In genomic region chr5:151264113-151264512, GRCh38 we compare ENCODE assay signal across 10 cellular contexts. TPM values are rescaled to one million over a fixed set of nuclear protein-coding genes. Genes with fewer than 3 reads are reported as not detected.
DNase-seq lines count a peak whose midpoint lies in the region; ATAC-seq and TF ChIP-seq lines count a peak whose summit lies in the region.
"Had no signal": no experiment of that assay in that cellular context is flagged by ENCODE, and none has a peak within 500 bp of the region (broad histone marks: within the 10 kb centered on the region; RNA-seq: fewer than 3 reads in every experiment).

No MANE protein-coding gene starts in this region.

- H3K27me3 Mint-ChIP-seq in activated CD4-positive, alpha-beta T cell treated with anti-CD3 and anti-CD28 coated beads for 36 hours = no peaks in the 10 kb centered on the region
- H3K27me3 Mint-ChIP-seq in central memory CD8-positive, alpha-beta T cell = no peaks in the 10 kb centered on the region

- peak overlapping the region; percentile 57 for H3K27ac ChIP-seq in smooth muscle cell (ENCODE audit: low read depth)

- no peak for TF ChIP-seq CTCF in smooth muscle cell (IDR thresholded peaks at IDR 0.05; ENCODE audit: borderline replicate concordance, insufficient read depth, poor library complexity, severe bottlenecking)

- no peaks in the 10 kb centered on the region for H3K9me3 Mint-ChIP-seq in activated CD4-positive, alpha-beta T cell treated with anti-CD3 and anti-CD28 coated beads for 36 hours (ENCODE audit: low read depth)
- H3K9me3 Mint-ChIP-seq in central memory CD8-positive, alpha-beta T cell = no peaks in the 10 kb centered on the region

- intact Hi-C loops in activated CD4-positive, alpha-beta T cell treated with anti-CD3 and anti-CD28 coated beads for 36 hours (cut with DNase I, micrococcal nuclease) = loop anchor here in 1 of 2 experiments (1.0 kb wide), 1 partner anchor 11 kb away; the partner anchor contains the start of gene GM2A

- H4K20me1 ChIP-seq in smooth muscle cell (ENCODE audit: low read depth) = no peaks in the 10 kb centered on the region

- peak overlapping the region; percentile 86 for H3K27ac Mint-ChIP-seq in activated CD4-positive, alpha-beta T cell treated with anti-CD3 and anti-CD28 coated beads for 36 hours
- H3K27ac Mint-ChIP-seq in central memory CD8-positive, alpha-beta T cell (ENCODE audit: low read depth) = peak overlapping the region; percentile 38

- peak; percentile 61 for DNase-seq in activated CD4-positive, alpha-beta T cell treated with anti-CD3 and anti-CD28 coated beads for 36 hours
- DNase-seq in activated CD4-positive, alpha-beta T cell treated with anti-CD3 and anti-CD28 coated beads for 4 hours = no peak
- DNase-seq in HS-5 (ENCODE audit: low read depth) = peak; percentile 54
- no peak for DNase-seq in central memory CD8-positive, alpha-beta T cell (ENCODE audit: low spot score in 2 of 2)
- no peak for DNase-seq in smooth muscle cell (lab: John Stamatoyannopoulos, UW; ENCODE audit: unreplicated experiment)
- DNase-seq: right cardiac atrium had no signal

- peaks cover 13% of the 10 kb centered on the region for H3K4me1 Mint-ChIP-seq in activated CD4-positive, alpha-beta T cell treated with anti-CD3 and anti-CD28 coated beads for 36 hours
- H3K4me1 Mint-ChIP-seq in central memory CD8-positive, alpha-beta T cell = peaks cover 6% of the 10 kb centered on the region

- H3K9ac ChIP-seq in smooth muscle cell (ENCODE audit: low read depth) = no peak overlapping the region

- H3K27me3 ChIP-seq in smooth muscle cell (ENCODE audit: low read depth) = no peaks in the 10 kb centered on the region

- H3K4me3 Mint-ChIP-seq in activated CD4-positive, alpha-beta T cell treated with anti-CD3 and anti-CD28 coated beads for 36 hours = no peak overlapping the region
- H3K4me3 Mint-ChIP-seq in central memory CD8-positive, alpha-beta T cell = no peak overlapping the region

- WGBS in smooth muscle cell (ENCODE audit: low lambda C conversion rate) = 71% methylated on average over 1 of the region's 1 CpG

- POLR2A ChIA-PET in activated CD4-positive, alpha-beta T cell treated with anti-CD3 and anti-CD28 coated beads for 36 hours (lab: Charles Lee) = no interaction called here

- H3K79me2 ChIP-seq in smooth muscle cell (ENCODE audit: low read depth) = no peaks in the 10 kb centered on the region

- CTCF ChIA-PET in activated CD4-positive, alpha-beta T cell treated with anti-CD3 and anti-CD28 coated beads for 36 hours (lab: Charles Lee) = interaction anchor here (1.4 kb wide), 1 partner anchor 52 kb away, joined by 7 read pairs; no protein-coding TSS in a partner anchor

- H3K36me3 ChIP-seq in smooth muscle cell (ENCODE audit: low read depth) = no peaks in the 10 kb centered on the region

- no peak overlapping the region for H2AFZ ChIP-seq in smooth muscle cell (ENCODE audit: low read depth)

- H3K4me1 ChIP-seq in smooth muscle cell (ENCODE audit: low read depth) = no peaks in the 10 kb centered on the region

- peak; percentile 97 for ATAC-seq in activated CD4-positive, alpha-beta T cell treated with anti-CD3 and anti-CD28 coated beads for 36 hours
- ATAC-seq in central memory CD8-positive, alpha-beta T cell (replicated peaks; ENCODE audit: extremely low read depth, poor library complexity, severe bottlenecking) = no peak
- ATAC-seq in GM21360 (IDR thresholded peaks at IDR 0.05; ENCODE audit: unreplicated experiment) = no peak
- no peak for ATAC-seq in GM21390 (IDR thresholded peaks at IDR 0.05; ENCODE audit: unreplicated experiment)
- no peak for ATAC-seq in HG03159 (IDR thresholded peaks at IDR 0.05; ENCODE audit: unreplicated experiment)

- no peak overlapping the region for H3K4me3 ChIP-seq in smooth muscle cell

- H3F3A ChIP-seq in smooth muscle cell (ENCODE audit: low read depth) = no peaks in the 10 kb centered on the region

- H3K4me2 ChIP-seq in smooth muscle cell = no peak overlapping the region

- H3K9me3 ChIP-seq in smooth muscle cell (replicated peaks; ENCODE audit: low read depth) = no peaks in the 10 kb centered on the region

- peaks cover 11% of the 10 kb centered on the region for H3K36me3 Mint-ChIP-seq in activated CD4-positive, alpha-beta T cell treated with anti-CD3 and anti-CD28 coated beads for 36 hours (ENCODE audit: low read depth)
- peaks cover 6% of the 10 kb centered on the region for H3K36me3 Mint-ChIP-seq in central memory CD8-positive, alpha-beta T cell (ENCODE audit: insufficient read depth)

RNA-seq across cellular contexts. Expression of gene GM2A, which starts 11.1 kb away (rescaled TPM):
- 10 to 100 TPM; 17.2 to 19.3 TPM for total RNA-seq in activated CD4-positive, alpha-beta T cell treated with anti-CD3 and anti-CD28 coated beads for 36 hours
- 35.0 and 36.1 TPM in 2 replicates for total RNA-seq in smooth muscle cell
- polyA plus RNA-seq in smooth muscle cell = 16.3 and 20.3 TPM in 2 replicates

RNA-seq across cellular contexts. Expression of gene SLC36A3, which starts 39.5 kb away (rescaled TPM):
- total RNA-seq in activated CD4-positive, alpha-beta T cell treated with anti-CD3 and anti-CD28 coated beads for 36 hours = not detected
- total RNA-seq in smooth muscle cell = not detected in 2 replicates
- not detected in 2 replicates for polyA plus RNA-seq in smooth muscle cell
- total RNA-seq: right cardiac atrium had no signal
- polyA plus RNA-seq: BJ, right cardiac atrium had no signal

RNA-seq across cellular contexts. Expression of gene CCDC69, which starts 40.2 kb away (rescaled TPM):
- total RNA-seq in activated CD4-positive, alpha-beta T cell treated with anti-CD3 and anti-CD28 coated beads for 36 hours = 10 to 100 TPM; 24.8 to 26.9 TPM
- 1.2 and 1.8 TPM in 2 replicates for total RNA-seq in smooth muscle cell
- polyA plus RNA-seq in smooth muscle cell = 1.1 and 3.8 TPM in 2 replicates

Comparison
In these comparisons a context has a peak if more than half of its experiments do, and no peak if none do; other contexts are left out.
1. DNase-seq: peak in activated CD4-positive, alpha-beta T cell treated with anti-CD3 and anti-CD28 coated beads for 36 hours (single experiment) and HS-5 (single experiment); none in activated CD4-positive, alpha-beta T cell treated with anti-CD3 and anti-CD28 coated beads for 4 hours (0 of 2), central memory CD8-positive, alpha-beta T cell (0 of 2) and smooth muscle cell (single experiment).